In genomic region chr4:132767901-132768300, GRCh38 we compare ENCODE assay signal across 26 cellular contexts.
"Had no signal": no experiment of that assay in that cellular context is flagged by ENCODE, and none has a peak within 500 bp of the region (broad histone marks: within the 10 kb centered on the region; RNA-seq: fewer than 3 reads in every experiment).

No MANE protein-coding gene starts in this region.

- H3K36me3 ChIP-seq: adrenal gland, breast epithelium, MG63 had no signal

- H3K27ac ChIP-seq: adrenal gland, body of pancreas, breast epithelium, PC-9 had no signal

- H3K27me3 ChIP-seq: adrenal gland, body of pancreas, breast epithelium, MG63 had no signal

- H3K4me2 ChIP-seq: PC-9 had no signal

- H2AFZ ChIP-seq: PC-9 had no signal

- H3K9me3 ChIP-seq: adrenal gland, body of pancreas, breast epithelium, MG63 had no signal

- H3K9me3 Mint-ChIP-seq: activated CD4-positive, alpha-beta T cell treated with anti-CD3 and anti-CD28 coated beads, Interleukin-2, amount 10 ng/mL, durations not matched to agents 7 days and 5 days had no signal

- H3K27ac Mint-ChIP-seq: activated CD4-positive, alpha-beta T cell treated with anti-CD3 and anti-CD28 coated beads for 36 hours; activated CD4-positive, alpha-beta T cell treated with anti-CD3 and anti-CD28 coated beads, Interleukin-2, amount 10 ng/mL, durations not matched to agents 7 days and 5 days; activated CD8-positive, alpha-beta T cell treated with anti-CD3 and anti-CD28 coated beads, Interleukin-2, amount 10 ng/mL, durations not matched to agents 7 days and 5 days; activated naive CD4-positive, alpha-beta T cell treated with anti-CD3 and anti-CD28 coated beads, Interleukin-2, amount 50 U/mL, for 24 hours; activated naive CD8-positive, alpha-beta T cell treated with anti-CD3 and anti-CD28 coated beads, Interleukin-2, amount 10 ng/mL, durations not matched to agents 7 days and 5 days; activated T-cell treated with anti-CD3 and anti-CD28 coated beads, Interleukin-2, amount 50 U/mL, for 24 hours; activated T-helper 2 cell treated with anti-CD3 and anti-CD28 coated beads, Interferon-gamma antibody, Interleukin-2, Interleukin-4, amounts not matched to agents 10 μg/mL and 5 μg/mL and 100 μg/mL, durations not matched to agents 14 hours and 24 hours and 36 hours had no signal

- DNase-seq: activated CD4-positive, alpha-beta T cell treated with anti-CD3 and anti-CD28 coated beads for 36 hours; activated CD4-positive, alpha-beta T cell treated with anti-CD3 and anti-CD28 coated beads, Interleukin-2, amount 10 ng/mL, durations not matched to agents 7 days and 5 days; activated CD4-positive, alpha-beta T cell treated with anti-CD3 and anti-CD28 coated beads, Interleukin-2, amount 50 U/mL, for 48 hours; activated CD8-positive, alpha-beta T cell treated with anti-CD3 and anti-CD28 coated beads, Interleukin-2, amount 10 ng/mL, durations not matched to agents 7 days and 5 days; activated gamma-delta T cell; activated naive CD4-positive, alpha-beta T cell treated with Interleukin-2 at 50 U/mL for 16 hours; activated naive CD8-positive, alpha-beta T cell treated with anti-CD3 and anti-CD28 coated beads, Interleukin-2, amount 10 ng/mL, durations not matched to agents 7 days and 5 days; activated T-cell treated with anti-CD3 and anti-CD28 coated beads, Interleukin-2, amount 50 U/mL, for 24 hours; adrenal gland; body of pancreas; Kasumi-1; MG63; NCI-H1048; NCI-H1436 treated with DMSO at 0.1 percent for 48 hours; NCI-H1694 treated with DMSO at 0.1 percent for 48 hours; NCI-H2029; NCI-H2107; NCI-H226; NCI-H524 treated with DMSO at 0.1 percent for 48 hours; NK-92 treated with Interleukin-12 subunit alpha and Interleukin-12 subunit beta, amount 100 ng/mL, for 24 hours; PC-9; Right ventricle myocardium superior; T1000 had no signal

- H3K36me3 Mint-ChIP-seq: activated naive CD4-positive, alpha-beta T cell treated with anti-CD3 and anti-CD28 coated beads, Interleukin-2, amount 50 U/mL, for 24 hours; activated naive CD8-positive, alpha-beta T cell treated with anti-CD3 and anti-CD28 coated beads, Interleukin-2, amount 10 ng/mL, durations not matched to agents 7 days and 5 days had no signal

- H3K4me3 ChIP-seq: adrenal gland, body of pancreas, breast epithelium, MG63, PC-9 had no signal

- H3K4me3 Mint-ChIP-seq: activated CD4-positive, alpha-beta T cell treated with anti-CD3 and anti-CD28 coated beads for 36 hours; activated CD4-positive, alpha-beta T cell treated with anti-CD3 and anti-CD28 coated beads, Interleukin-2, amount 10 ng/mL, durations not matched to agents 7 days and 5 days; activated CD8-positive, alpha-beta T cell treated with anti-CD3 and anti-CD28 coated beads, Interleukin-2, amount 10 ng/mL, durations not matched to agents 7 days and 5 days; activated naive CD4-positive, alpha-beta T cell treated with anti-CD3 and anti-CD28 coated beads, Interleukin-2, amount 50 U/mL, for 24 hours; activated naive CD8-positive, alpha-beta T cell treated with anti-CD3 and anti-CD28 coated beads, Interleukin-2, amount 10 ng/mL, durations not matched to agents 7 days and 5 days; activated T-cell treated with anti-CD3 and anti-CD28 coated beads, Interleukin-2, amount 50 U/mL, for 24 hours had no signal

- H3K4me1 ChIP-seq: adrenal gland, body of pancreas, breast epithelium had no signal

- ATAC-seq: activated CD4-positive, alpha-beta T cell treated with anti-CD3 and anti-CD28 coated beads for 36 hours; activated CD8-positive, alpha-beta T cell treated with anti-CD3 and anti-CD28 coated beads, Interleukin-2, amount 10 ng/mL, durations not matched to agents 7 days and 5 days; body of pancreas had no signal

- H3K4me1 Mint-ChIP-seq: activated CD4-positive, alpha-beta T cell treated with anti-CD3 and anti-CD28 coated beads for 36 hours; activated CD4-positive, alpha-beta T cell treated with anti-CD3 and anti-CD28 coated beads, Interleukin-2, amount 10 ng/mL, durations not matched to agents 7 days and 5 days; activated naive CD4-positive, alpha-beta T cell treated with anti-CD3 and anti-CD28 coated beads, Interleukin-2, amount 50 U/mL, for 24 hours; activated naive CD8-positive, alpha-beta T cell treated with anti-CD3 and anti-CD28 coated beads, Interleukin-2, amount 10 ng/mL, durations not matched to agents 7 days and 5 days had no signal

- H3K27me3 Mint-ChIP-seq: activated CD4-positive, alpha-beta T cell treated with anti-CD3 and anti-CD28 coated beads for 36 hours; activated CD4-positive, alpha-beta T cell treated with anti-CD3 and anti-CD28 coated beads, Interleukin-2, amount 10 ng/mL, durations not matched to agents 7 days and 5 days; activated naive CD4-positive, alpha-beta T cell treated with anti-CD3 and anti-CD28 coated beads, Interleukin-2, amount 50 U/mL, for 24 hours; activated naive CD8-positive, alpha-beta T cell treated with anti-CD3 and anti-CD28 coated beads, Interleukin-2, amount 10 ng/mL, durations not matched to agents 7 days and 5 days; activated T-cell treated with anti-CD3 and anti-CD28 coated beads, Interleukin-2, amount 50 U/mL, for 24 hours had no signal
